8 cellular contexts compared by ENCODE assay signal in genomic region chr21:33078907-33079582, GRCh38. TPM values are rescaled to one million over a fixed set of nuclear protein-coding genes. Genes with fewer than 3 reads are reported as not detected.
DNase-seq lines count a peak whose midpoint lies in the region; ATAC-seq and TF ChIP-seq lines count a peak whose summit lies in the region.

No MANE protein-coding gene starts in this region.

- ATAC-seq in GM21390 (IDR thresholded peaks at IDR 0.05; ENCODE audit: unreplicated experiment), result peak; percentile 97
- peak; percentile 98 for ATAC-seq in HG03558 (IDR thresholded peaks at IDR 0.05; ENCODE audit: extremely low read depth, unreplicated experiment)
- peak; percentile 46 to 67 for ATAC-seq in upper lobe of left lung (ENCODE audit: low FRiP score in 2 of 2)

- H3K36me3 ChIP-seq in upper lobe of left lung (no peaks in the 10 kb centered on the region), right atrium auricular region (no peaks in the 10 kb centered on the region)

- DNase-seq in GM12864 (ENCODE audit: low read depth) (peak; percentile 55), hippocampal formation (lab: John Stamatoyannopoulos, UW) (peak; percentile 86 to 92), upper lobe of left lung (peak in 1 of 2 donors; percentile 64), KG1 (lab: John Stamatoyannopoulos, UW) (no peak), right atrium auricular region (ENCODE audit: low spot score) (no peak)
- DNase-seq in activated CD4-positive, alpha-beta memory T cell treated with anti-CD3 and anti-CD28 coated beads, Interleukin-2, amount 10 ng/mL, durations not matched to agents 7 days and 5 days, result peak; percentile 53

- TF ChIP-seq EP300 in upper lobe of left lung (IDR thresholded peaks at IDR 0.05), result no peak

- TF ChIP-seq POLR2A in upper lobe of left lung (IDR thresholded peaks at IDR 0.05), result no peak

- H3K36me3 Mint-ChIP-seq in activated CD4-positive, alpha-beta memory T cell treated with anti-CD3 and anti-CD28 coated beads, Interleukin-2, amount 10 ng/mL, durations not matched to agents 7 days and 5 days (ENCODE audit: low read depth), result no peaks in the 10 kb centered on the region

- WGBS in upper lobe of left lung, 2 donors, result 50 to 62% methylated on average over 5 to 10 of the region's 10 CpGs

- H3K27ac ChIP-seq in upper lobe of left lung (no peak overlapping the region), right atrium auricular region (no peak overlapping the region)

- POLR2A ChIA-PET in activated CD4-positive, alpha-beta memory T cell treated with anti-CD3 and anti-CD28 coated beads, Interleukin-2, amount 10 ng/mL, durations not matched to agents 7 days and 5 days (lab: Charles Lee), result no interaction called here

- CTCF ChIA-PET in activated CD4-positive, alpha-beta memory T cell treated with anti-CD3 and anti-CD28 coated beads, Interleukin-2, amount 10 ng/mL, durations not matched to agents 7 days and 5 days (lab: Charles Lee), result no interaction called here

- H3K9me3 Mint-ChIP-seq in activated CD4-positive, alpha-beta memory T cell treated with anti-CD3 and anti-CD28 coated beads, Interleukin-2, amount 10 ng/mL, durations not matched to agents 7 days and 5 days, result no peaks in the 10 kb centered on the region

- H3K4me3 Mint-ChIP-seq in activated CD4-positive, alpha-beta memory T cell treated with anti-CD3 and anti-CD28 coated beads, Interleukin-2, amount 10 ng/mL, durations not matched to agents 7 days and 5 days, result no peak overlapping the region

- H3K9me3 ChIP-seq in upper lobe of left lung (no peaks in the 10 kb centered on the region), right atrium auricular region (no peaks in the 10 kb centered on the region)

- H3K27me3 ChIP-seq in upper lobe of left lung (no peaks in the 10 kb centered on the region), right atrium auricular region (no peaks in the 10 kb centered on the region)

- H3K27ac Mint-ChIP-seq in activated CD4-positive, alpha-beta memory T cell treated with anti-CD3 and anti-CD28 coated beads, Interleukin-2, amount 10 ng/mL, durations not matched to agents 7 days and 5 days, result no peak overlapping the region

- TF ChIP-seq CTCF in GM12864 (IDR thresholded peaks at IDR 0.05; ENCODE audit: low read depth, low read length, missing control alignments) (no peak), upper lobe of left lung (IDR thresholded peaks at IDR 0.05) (no peak), right atrium auricular region (IDR thresholded peaks at IDR 0.05) (no peak)

- H3K4me3 ChIP-seq in GM12864 (ENCODE audit: low read depth, low read length) (no peak overlapping the region), upper lobe of left lung (no peak overlapping the region), right atrium auricular region (no peak overlapping the region)

- peaks cover 38% of the 10 kb centered on the region for H3K27me3 Mint-ChIP-seq in activated CD4-positive, alpha-beta memory T cell treated with anti-CD3 and anti-CD28 coated beads, Interleukin-2, amount 10 ng/mL, durations not matched to agents 7 days and 5 days

- H3K4me1 ChIP-seq in upper lobe of left lung (no peaks in the 10 kb centered on the region), right atrium auricular region (no peaks in the 10 kb centered on the region)

- peaks cover 9% of the 10 kb centered on the region for H3K4me1 Mint-ChIP-seq in activated CD4-positive, alpha-beta memory T cell treated with anti-CD3 and anti-CD28 coated beads, Interleukin-2, amount 10 ng/mL, durations not matched to agents 7 days and 5 days

RNA-seq across cellular contexts. Expression of gene OLIG1, which starts 9.1 kb away (rescaled TPM):
- total RNA-seq in activated CD4-positive, alpha-beta memory T cell treated with anti-CD3 and anti-CD28 coated beads, Interleukin-2, amount 10 ng/mL, durations not matched to agents 7 days and 5 days, result not detected
- total RNA-seq in upper lobe of left lung, result 1 to 10 TPM in 3 of 6 donors, under 1 TPM in 2, not detected in 1; 0.54 to 3.2 (median 2.0) TPM
- total RNA-seq in right atrium auricular region, result not detected

RNA-seq across cellular contexts. Expression of gene OLIG2, which starts 53.3 kb away (rescaled TPM):
- total RNA-seq in activated CD4-positive, alpha-beta memory T cell treated with anti-CD3 and anti-CD28 coated beads, Interleukin-2, amount 10 ng/mL, durations not matched to agents 7 days and 5 days, result not detected
- total RNA-seq in upper lobe of left lung, result not detected
- total RNA-seq in right atrium auricular region, result not detected

Comparison
In these comparisons a context has a peak if more than half of its experiments do, and no peak if none do; other contexts are left out.
1. DNase-seq: peak in GM12864 (single experiment), activated CD4-positive, alpha-beta memory T cell treated with anti-CD3 and anti-CD28 coated beads, Interleukin-2, amount 10 ng/mL, durations not matched to agents 7 days and 5 days (single experiment) and hippocampal formation (2 of 2); none in KG1 (single experiment) and right atrium auricular region (single experiment).
2. Peak in every context shown above with its lines, with median percentiles within 50 percentile points of each other: ATAC-seq.